ENCODE assay signal across 12 cellular contexts in genomic region chr6:161369339-161369738, GRCh38.
DNase-seq lines count a peak whose midpoint lies in the region; ATAC-seq and TF ChIP-seq lines count a peak whose summit lies in the region.
"Had no signal": no experiment of that assay in that cellular context is flagged by ENCODE, and none has a peak within 500 bp of the region (broad histone marks: within the 10 kb centered on the region; RNA-seq: fewer than 3 reads in every experiment).

No MANE protein-coding gene starts in this region.

- no peaks in the 10 kb centered on the region for H3K36me3 Mint-ChIP-seq in CD14-positive monocyte

- H2BK5ac ChIP-seq in mesenchymal stem cell (ENCODE audit: low read depth, low read length, poor library complexity, severe bottlenecking) = no peak overlapping the region

- no peak overlapping the region for H2BK12ac ChIP-seq in mesenchymal stem cell (ENCODE audit: low read length in 2 of 2)

- H3K27ac ChIP-seq in mesenchymal stem cell (ENCODE audit: low read length, poor library complexity, severe bottlenecking) = no peak overlapping the region
- no peak overlapping the region for H3K27ac ChIP-seq in A673 (ENCODE audit: low read depth, low read length, poor library complexity, severe bottlenecking)
- H3K27ac ChIP-seq in heart left ventricle = no peak overlapping the region
- H3K27ac ChIP-seq: left ventricle myocardium inferior had no signal

- DNase-seq in CD14-positive monocyte (ENCODE audit: low spot score) (peak; percentile 97), LHCN-M2 (ENCODE audit: low read depth) (peak; percentile 90), astrocyte of the spinal cord (ENCODE audit: low read depth, low spot score) (peak; percentile 85), mesenchymal stem cell (peak; percentile 78), A673 (ENCODE audit: low spot score) (no peak), sciatic nerve (ENCODE audit: low spot score) (no peak), heart left ventricle (no peak), COLO829 (ENCODE audit: low spot score) (no peak)
- DNase-seq: DMS153, left ventricle myocardium inferior, NCI-H526 treated with DMSO at 0.1 percent for 48 hours, retina had no signal

- no peak overlapping the region for H4K91ac ChIP-seq in mesenchymal stem cell (ENCODE audit: low read length)

- peaks cover 1% of the 10 kb centered on the region for H3K4me1 ChIP-seq in mesenchymal stem cell (ENCODE audit: control insufficient read depth, insufficient read depth, low read depth, low read length)
- no peaks in the 10 kb centered on the region for H3K4me1 ChIP-seq in A673 (ENCODE audit: insufficient read depth, low read length, poor library complexity, severe bottlenecking)
- H3K4me1 ChIP-seq in heart left ventricle = peaks cover 0 to 6% (median 0%) of the 10 kb centered on the region in 12 donors

- H3K18ac ChIP-seq in mesenchymal stem cell (ENCODE audit: low read depth in 1 of 2, low read length in 2 of 2) = no peak overlapping the region

- peaks cover 35% of the 10 kb centered on the region for H3K4me1 Mint-ChIP-seq in CD14-positive monocyte

- no peak overlapping the region for H3K4me3 Mint-ChIP-seq in CD14-positive monocyte

- no peaks in the 10 kb centered on the region for H3K9me3 ChIP-seq in mesenchymal stem cell (ENCODE audit: control insufficient read depth, low read length)
- H3K9me3 ChIP-seq in A673 (ENCODE audit: low read depth, low read length, poor library complexity, severe bottlenecking) = no peaks in the 10 kb centered on the region
- H3K9me3 ChIP-seq in heart left ventricle = peaks cover 0 to 5% (median 0%) of the 10 kb centered on the region in 12 donors

- no peaks in the 10 kb centered on the region for H3K9me3 Mint-ChIP-seq in CD14-positive monocyte

- H3K4me2 ChIP-seq in mesenchymal stem cell (ENCODE audit: low read length, poor library complexity, severe bottlenecking) = no peak overlapping the region

- H3K36me3 ChIP-seq in mesenchymal stem cell (ENCODE audit: control insufficient read depth in 1 of 2, insufficient read depth in 2 of 2, low read depth in 1 of 2, low read length in 2 of 2) = no peaks in the 10 kb centered on the region
- no peaks in the 10 kb centered on the region for H3K36me3 ChIP-seq in A673 (ENCODE audit: insufficient read depth, low read length, poor library complexity, severe bottlenecking)
- H3K36me3 ChIP-seq in heart left ventricle = no peaks in the 10 kb centered on the region
- H3K36me3 ChIP-seq: left ventricle myocardium inferior had no signal

- H3K4me3 ChIP-seq in astrocyte of the spinal cord (ENCODE audit: low read depth, low read length) = no peak overlapping the region
- H3K4me3 ChIP-seq in mesenchymal stem cell (ENCODE audit: insufficient read depth in 1 of 2, low read depth in 1 of 2, low read length in 2 of 2) = no peak overlapping the region
- H3K4me3 ChIP-seq in A673 (ENCODE audit: low read depth, low read length, poor library complexity, severe bottlenecking) = no peak overlapping the region
- H3K4me3 ChIP-seq in heart left ventricle = no peak overlapping the region
- H3K4me3 ChIP-seq: left ventricle myocardium inferior had no signal

- no peak overlapping the region for H2BK120ac ChIP-seq in mesenchymal stem cell (ENCODE audit: low read depth, low read length)

- no peak overlapping the region for H3K4ac ChIP-seq in mesenchymal stem cell (ENCODE audit: low read depth in 1 of 2, low read length in 2 of 2)

- intact Hi-C loops in CD14-positive monocyte (cut with micrococcal nuclease) (loop anchor here (2.0 to 5.0 kb wide), 3 partner anchors 15 to 252 kb away; partner anchors contain the start of gene AGPAT4 (in 2 of the 2)), A673 (cut with micrococcal nuclease; ENCODE audit: unreplicated experiment) (loop anchor here (1.0 kb wide), 1 partner anchor 268 kb away; no protein-coding TSS in a partner anchor), sciatic nerve (cut with DNase I) (no loop called here), heart left ventricle (cut with DNase I) (loop anchor here in 1 of 10 donors (10.0 kb wide), 1 partner anchor 215 kb away; no protein-coding TSS in a partner anchor)

- H2BK15ac ChIP-seq in mesenchymal stem cell (ENCODE audit: low read depth, poor library complexity, severe bottlenecking) = no peak overlapping the region

- no peaks in the 10 kb centered on the region for H3K27me3 ChIP-seq in mesenchymal stem cell (ENCODE audit: control insufficient read depth in 1 of 2, insufficient read depth in 1 of 2, low read length in 2 of 2)
- no peaks in the 10 kb centered on the region for H3K27me3 ChIP-seq in A673 (replicated peaks; ENCODE audit: insufficient read depth, low read depth, low read length, poor library complexity)
- H3K27me3 ChIP-seq in heart left ventricle = no peaks in the 10 kb centered on the region

- H3K79me1 ChIP-seq in mesenchymal stem cell (replicated peaks; ENCODE audit: low read length, poor library complexity, severe bottlenecking) = no peaks in the 10 kb centered on the region

- POLR2A ChIA-PET in A673 (lab: Charles Lee; ENCODE audit: low non-redundant PET) = no interaction called here

- no peak for TF ChIP-seq POLR2A in heart left ventricle (IDR thresholded peaks at IDR 0.05)

- TF ChIP-seq CTCF in CD14-positive monocyte (IDR thresholded peaks at IDR 0.05) = no peak
- no peak for TF ChIP-seq CTCF in astrocyte of the spinal cord (IDR thresholded peaks at IDR 0.05; ENCODE audit: low read depth, low read length)
- no peak for TF ChIP-seq CTCF in A673 (conservative IDR thresholded peaks at IDR 0.05; ENCODE audit: low read depth, low read length)
- no peak for TF ChIP-seq CTCF in heart left ventricle (IDR thresholded peaks at IDR 0.05)

- H4K8ac ChIP-seq in mesenchymal stem cell (ENCODE audit: low read length) = no peak overlapping the region

- CTCF ChIA-PET in A673 (lab: Charles Lee) = no interaction called here

- peak overlapping the region; percentile 96 to 99 (median 98) for H3K27ac Mint-ChIP-seq in CD14-positive monocyte

- H3K23ac ChIP-seq in mesenchymal stem cell (ENCODE audit: low read length in 2 of 2) = no peak overlapping the region

- in situ Hi-C loops in astrocyte of the spinal cord (cut with HindIII; ENCODE audit: low sequenced_read_pairs) = no loop called here

- H2AK5ac ChIP-seq in mesenchymal stem cell (ENCODE audit: low read length, severe bottlenecking) = no peak overlapping the region

- H2AFZ ChIP-seq in mesenchymal stem cell (ENCODE audit: low read depth, low read length) = no peak overlapping the region

- no peak for ATAC-seq in sciatic nerve
- ATAC-seq in heart left ventricle = no peak

- H3K14ac ChIP-seq in mesenchymal stem cell (ENCODE audit: low read length in 2 of 2) = no peak overlapping the region

- no TSS peak for BruUV-seq in A673 (replicated peaks; lab: Mats Ljungman, UMichigan)

- H3K27me3 Mint-ChIP-seq in CD14-positive monocyte (ENCODE audit: low read depth in 3 of 3) = peaks cover 0 to 5% (median 0%) of the 10 kb centered on the region in 3 donors

- peak overlapping the region; percentile 7 for H3K9ac ChIP-seq in mesenchymal stem cell (ENCODE audit: low read length)

- 90% methylated on average over 8 of the region's 13 CpGs for WGBS in mesenchymal stem cell
- 88 to 94% (median 92%) methylated on average over 13 of the region's 13 CpGs for WGBS in heart left ventricle, 4 donors

Comparison
In these comparisons a context has a peak if more than half of its experiments do, and no peak if none do; other contexts are left out.
1. DNase-seq: peak in CD14-positive monocyte (single experiment), LHCN-M2 (single experiment), astrocyte of the spinal cord (single experiment) and mesenchymal stem cell (single experiment); none in A673 (single experiment), sciatic nerve (single experiment), heart left ventricle (0 of 5) and COLO829 (single experiment).